Comparison of ENCODE assay signal across 15 cellular contexts in genomic region chr6:25327372-25327771, GRCh38. TPM values are rescaled to one million over a fixed set of nuclear protein-coding genes. Genes with fewer than 3 reads are reported as not detected.
A peak's percentile ranks its signal among the peaks of the same experiment; 100 is the strongest.
DNase-seq lines count a peak whose midpoint lies in the region; ATAC-seq and TF ChIP-seq lines count a peak whose summit lies in the region.
"Had no signal": no experiment of that assay in that cellular context is flagged by ENCODE, and none has a peak within 500 bp of the region (broad histone marks: within the 10 kb centered on the region; RNA-seq: fewer than 3 reads in every experiment).

No MANE protein-coding gene starts in this region.

- no peak overlapping the region for H3K27ac Mint-ChIP-seq in endothelial cell (ENCODE audit: unreplicated experiment)
- H3K27ac Mint-ChIP-seq: CD14-positive monocyte, HFFc6 had no signal

- no peaks in the 10 kb centered on the region for H3K9me3 Mint-ChIP-seq in endothelial cell (ENCODE audit: unreplicated experiment)
- H3K9me3 Mint-ChIP-seq: CD14-positive monocyte, HFFc6 had no signal

- no peaks in the 10 kb centered on the region for H3K27me3 Mint-ChIP-seq in endothelial cell (ENCODE audit: unreplicated experiment)

- no peak overlapping the region for H3K4me3 ChIP-seq in lower leg skin (ENCODE audit: low read depth, poor library complexity, severe bottlenecking)

- TF ChIP-seq CTCF in GM20000 (IDR thresholded peaks at IDR 0.05; ENCODE audit: extremely low read depth, missing control alignments) (no peak), endothelial cell (IDR thresholded peaks at IDR 0.05; ENCODE audit: unreplicated experiment) (no peak), lower leg skin (IDR thresholded peaks at IDR 0.05) (no peak)

- 46 to 54% methylated on average over 2 of the region's 2 CpGs for WGBS in lower leg skin, 2 donors

- intact Hi-C loops in left colon (cut with DNase I, micrococcal nuclease) (no loop called here), lower leg skin (cut with DNase I; ENCODE audit: low total_unique reads) (no loop called here)

- no peak overlapping the region for H3K4me3 Mint-ChIP-seq in endothelial cell (ENCODE audit: unreplicated experiment)
- H3K4me3 Mint-ChIP-seq: CD14-positive monocyte, HFFc6 had no signal

- H3K4me1 Mint-ChIP-seq in endothelial cell (ENCODE audit: unreplicated experiment) = peaks cover 38% of the 10 kb centered on the region

- H3K36me3 Mint-ChIP-seq in endothelial cell (ENCODE audit: low read depth, unreplicated experiment) = no peaks in the 10 kb centered on the region
- H3K36me3 Mint-ChIP-seq: CD14-positive monocyte had no signal

- DNase-seq in COR-L47 (lab: John Stamatoyannopoulos, UW) (peak; percentile 26), NCI-H146 (lab: John Stamatoyannopoulos, UW) (peak; percentile 86), NCI-H69 (lab: John Stamatoyannopoulos, UW) (peak; percentile 96), left colon (no peak), GM20000 (ENCODE audit: low spot score) (no peak), endothelial cell (ENCODE audit: low spot score) (no peak), lower leg skin (ENCODE audit: low spot score in 2 of 2) (no peak)
- DNase-seq: ACHN, AML-193, EL, HFFc6, NCI-H1048, NCI-H187 treated with DMSO at 0.1 percent for 48 hours, NCI-H774 had no signal

- TF ChIP-seq POLR2A in lower leg skin (IDR thresholded peaks at IDR 0.05) = no peak

- peak; percentile 48 for ATAC-seq in left colon

RNA-seq across cellular contexts. Expression of gene CARMIL1, which starts 48.2 kb away (rescaled TPM):
- 10 to 100 TPM; 56.3 to 58.7 TPM for total RNA-seq in left colon
- total RNA-seq in endothelial cell (ENCODE audit: unreplicated experiment) = 32.5 TPM
- total RNA-seq in lower leg skin = 10 to 100 TPM; 14.9 to 23.5 (median 20.3) TPM

Comparison
In these comparisons a context has a peak if more than half of its experiments do, and no peak if none do; other contexts are left out.
1. DNase-seq: peak in COR-L47 (single experiment), NCI-H146 (single experiment) and NCI-H69 (single experiment); none in left colon (0 of 2), GM20000 (single experiment), endothelial cell (single experiment) and lower leg skin (0 of 2).